In the genomic region with DNA sequence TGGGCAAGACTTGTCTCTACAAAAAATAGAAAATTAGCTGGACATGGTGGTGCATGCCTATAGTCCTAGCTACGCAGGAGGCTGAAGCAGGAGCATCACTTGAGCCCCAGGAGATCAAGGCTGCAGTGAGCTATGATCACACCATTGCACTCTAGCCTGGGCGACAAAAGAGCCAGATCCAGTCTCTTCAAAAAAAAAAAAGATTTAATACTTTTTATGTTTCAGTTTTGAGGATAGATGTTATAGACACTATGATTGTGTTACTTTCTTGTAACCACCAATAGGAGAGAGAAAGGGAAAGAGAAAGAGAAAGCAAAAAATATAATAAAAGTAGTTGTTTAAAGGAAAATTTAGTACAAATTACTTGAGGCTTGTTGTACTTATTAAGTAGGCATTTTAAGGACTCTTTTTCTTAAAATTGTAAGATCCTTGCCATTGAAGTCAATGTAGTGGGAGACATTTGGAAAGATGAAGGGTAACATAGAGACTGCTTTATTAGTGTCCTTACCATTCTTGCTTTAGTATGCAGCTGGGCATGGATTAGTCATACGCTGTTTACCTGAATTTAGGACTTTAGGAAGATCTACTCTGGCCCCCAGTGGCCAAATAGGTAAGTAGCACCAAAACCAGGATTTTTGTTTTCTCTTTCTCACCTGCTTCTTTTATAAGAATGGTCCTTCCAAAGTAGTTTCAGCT, we compare ENCODE assay signal across 8 cellular contexts. TPM values are rescaled to one million over a fixed set of nuclear protein-coding genes. Genes with fewer than 3 reads are reported as not detected.
DNase-seq lines count a peak whose midpoint lies in the region; ATAC-seq and TF ChIP-seq lines count a peak whose summit lies in the region.

No MANE protein-coding gene starts in this region.

- no peaks in the 10 kb centered on the region for H3K9me3 Mint-ChIP-seq in stimulated activated effector memory CD8-positive, alpha-beta T cell treated with anti-CD3 and anti-CD28 coated beads, Interleukin-12 subunit alpha, Interleukin-12 subunit beta, amount 100 ng/mL, for 72 hours

- peak in 2 of 3 experiments; percentile 14 to 24 for TF ChIP-seq CTCF in ascending aorta (IDR thresholded peaks at IDR 0.05)

- H3K9me3 ChIP-seq in NT2/D1 (ENCODE audit: insufficient read depth, low read length) (no peaks in the 10 kb centered on the region), ascending aorta (no peaks in the 10 kb centered on the region)

- no peak overlapping the region for H3K27ac ChIP-seq in ascending aorta

- DNase-seq in stimulated activated CD4-positive, alpha-beta T cell treated with anti-CD3 and anti-CD28 coated beads, Interleukin-1b, Interleukin-23, amount 100 ng/mL, for 4 hours (ENCODE audit: low read depth in 2 of 2), result peak; percentile 1 to 13
- DNase-seq in stimulated activated CD4-positive, alpha-beta T cell treated with anti-CD3 and anti-CD28 coated beads, Interleukin-12 subunit alpha, Interleukin-12 subunit beta, amount 100 ng/mL, for 4 hours, result no peak
- DNase-seq in HuH-7.5 (ENCODE audit: low spot score) (peak; percentile 31), NT2/D1 (ENCODE audit: low read depth, low spot score) (peak; percentile 63), ascending aorta (ENCODE audit: low spot score in 2 of 2) (no peak), inferior parietal cortex (ENCODE audit: extremely low spot score) (peak; percentile 58)
- peak in 1 of 2 donors; percentile 53 for DNase-seq in stimulated activated effector memory CD8-positive, alpha-beta T cell treated with anti-CD3 and anti-CD28 coated beads, Interleukin-12 subunit alpha, Interleukin-12 subunit beta, amount 100 ng/mL, for 72 hours (ENCODE audit: low spot score in 2 of 2)

- H3K4me1 ChIP-seq in NT2/D1 (ENCODE audit: insufficient read depth, insufficient read length) (no peaks in the 10 kb centered on the region), ascending aorta (no peaks in the 10 kb centered on the region)

- H3K36me3 Mint-ChIP-seq in stimulated activated effector memory CD8-positive, alpha-beta T cell treated with anti-CD3 and anti-CD28 coated beads, Interleukin-12 subunit alpha, Interleukin-12 subunit beta, amount 100 ng/mL, for 72 hours, result no peaks in the 10 kb centered on the region

- no peaks in the 10 kb centered on the region for H3K36me3 ChIP-seq in NT2/D1 (ENCODE audit: insufficient read depth, insufficient read length, low read length)
- H3K36me3 ChIP-seq in ascending aorta, result no peaks in the 10 kb centered on the region

- H3K27ac Mint-ChIP-seq in stimulated activated effector memory CD8-positive, alpha-beta T cell treated with anti-CD3 and anti-CD28 coated beads, Interleukin-12 subunit alpha, Interleukin-12 subunit beta, amount 100 ng/mL, for 72 hours, result peak overlapping the region; percentile 67

- H3K27me3 ChIP-seq in NT2/D1 (ENCODE audit: insufficient read depth, insufficient read length), result no peaks in the 10 kb centered on the region
- no peaks in the 10 kb centered on the region for H3K27me3 ChIP-seq in ascending aorta

- peak; percentile 98 for ATAC-seq in GM21786 (IDR thresholded peaks at IDR 0.05; ENCODE audit: unreplicated experiment)
- ATAC-seq in stimulated activated effector memory CD8-positive, alpha-beta T cell treated with anti-CD3 and anti-CD28 coated beads, Interleukin-12 subunit alpha, Interleukin-12 subunit beta, amount 100 ng/mL, for 72 hours, result peak; percentile 87

- no peak overlapping the region for H3K4me3 ChIP-seq in NT2/D1 (ENCODE audit: insufficient read length, low read depth)
- no peak overlapping the region for H3K4me3 ChIP-seq in ascending aorta

- H3K4me1 Mint-ChIP-seq in stimulated activated effector memory CD8-positive, alpha-beta T cell treated with anti-CD3 and anti-CD28 coated beads, Interleukin-12 subunit alpha, Interleukin-12 subunit beta, amount 100 ng/mL, for 72 hours, result no peaks in the 10 kb centered on the region

- intact Hi-C loops in ascending aorta (cut with DNase I), result loop anchor here (1.0 to 10.0 kb wide), 2 partner anchors 74 to 178 kb away; a partner anchor contains a TSS

- no peak overlapping the region for H3K9ac ChIP-seq in NT2/D1 (ENCODE audit: insufficient read length, low read depth)

- H3K4me3 Mint-ChIP-seq in stimulated activated effector memory CD8-positive, alpha-beta T cell treated with anti-CD3 and anti-CD28 coated beads, Interleukin-12 subunit alpha, Interleukin-12 subunit beta, amount 100 ng/mL, for 72 hours, result peak overlapping the region; percentile 19

RNA-seq across cellular contexts. Expression of a gene that starts 35.1 kb away (rescaled TPM):
- total RNA-seq in ascending aorta, result 4.4 TPM

Comparison
In these comparisons a context has a peak if more than half of its experiments do, and no peak if none do; other contexts are left out.
1. DNase-seq: peak in stimulated activated CD4-positive, alpha-beta T cell treated with anti-CD3 and anti-CD28 coated beads, Interleukin-1b, Interleukin-23, amount 100 ng/mL, for 4 hours (2 of 2), HuH-7.5 (single experiment), NT2/D1 (single experiment) and inferior parietal cortex (single experiment); none in stimulated activated CD4-positive, alpha-beta T cell treated with anti-CD3 and anti-CD28 coated beads, Interleukin-12 subunit alpha, Interleukin-12 subunit beta, amount 100 ng/mL, for 4 hours (single experiment) and ascending aorta (0 of 2).